In genomic region chr20:54499111-54499510, GRCh38 we compare ENCODE assay signal across 28 cellular contexts. TPM values are rescaled to one million over a fixed set of nuclear protein-coding genes. Genes with fewer than 3 reads are reported as not detected.
"Had no signal": no experiment of that assay in that cellular context is flagged by ENCODE, and none has a peak within 500 bp of the region (broad histone marks: within the 10 kb centered on the region; RNA-seq: fewer than 3 reads in every experiment).

No MANE protein-coding gene starts in this region.

- H3K9me3 Mint-ChIP-seq: dendritic cell treated with granulocyte-macrophage colony-stimulating factor and Interleukin-4, amounts not matched to agents 40 ng/mL and 50 ng/mL, for 4 days; effector memory CD8-positive, alpha-beta T cell; endodermal cell; mesothelial cell of epicardium had no signal

- H3K27ac Mint-ChIP-seq: dendritic cell treated with granulocyte-macrophage colony-stimulating factor and Interleukin-4, amounts not matched to agents 40 ng/mL and 50 ng/mL, for 4 days; effector memory CD8-positive, alpha-beta T cell; endodermal cell; mesothelial cell of epicardium had no signal

- ATAC-seq: effector memory CD8-positive, alpha-beta T cell; esophagus mucosa; gastrocnemius medialis; heart right ventricle; left cardiac atrium; left lung; left ventricle myocardium superior; lower lobe of right lung; mucosa of descending colon had no signal

- H3K27me3 ChIP-seq: colonic mucosa, esophagus squamous epithelium, gastrocnemius medialis, heart right ventricle, left lung had no signal

- H3K4me1 ChIP-seq: colonic mucosa, esophagus squamous epithelium, lower lobe of right lung had no signal

- H3K4me3 ChIP-seq: colonic mucosa, esophagus squamous epithelium, gastrocnemius medialis, heart right ventricle, left lung, lower lobe of right lung, mucosa of descending colon had no signal

- H3K36me3 Mint-ChIP-seq: mesothelial cell of epicardium, naive B cell had no signal

- H3K4me3 Mint-ChIP-seq: dendritic cell treated with granulocyte-macrophage colony-stimulating factor and Interleukin-4, amounts not matched to agents 40 ng/mL and 50 ng/mL, for 4 days; effector memory CD8-positive, alpha-beta T cell; endodermal cell; mesothelial cell of epicardium; naive B cell had no signal

- DNase-seq: colonic mucosa; cortex of kidney; effector CD8-positive, alpha-beta T cell; effector memory CD8-positive, alpha-beta T cell; endodermal cell; erythroblast; esophagus squamous epithelium; foreskin melanocyte; gastrocnemius medialis; glutamatergic neuron; head of caudate nucleus; heart right ventricle; hippocampal formation; left cardiac atrium; left lung; left ventricle myocardium superior; lower lobe of right lung; mesenchymal stem cell; mucosa of descending colon; naive B cell had no signal

- H3K4me1 Mint-ChIP-seq: endodermal cell, mesothelial cell of epicardium, naive B cell had no signal

- H3K9me3 ChIP-seq: colonic mucosa, esophagus squamous epithelium, gastrocnemius medialis, heart right ventricle, left lung, lower lobe of right lung, mucosa of descending colon had no signal

- H3K27ac ChIP-seq: colonic mucosa, epithelial cell of prostate, esophagus squamous epithelium, gastrocnemius medialis, heart right ventricle, left lung, lower lobe of right lung had no signal

- H3K36me3 ChIP-seq: colonic mucosa, esophagus squamous epithelium, gastrocnemius medialis, heart right ventricle, left lung, lower lobe of right lung had no signal

- H3K27me3 Mint-ChIP-seq: effector memory CD8-positive, alpha-beta T cell had no signal

- FAIRE-seq: endometrium, islet of Langerhans, keratinocyte had no signal

RNA-seq across cellular contexts. Expression of gene DOK5, which starts 23.7 kb away (rescaled TPM):
- total RNA-seq: dermis microvascular lymphatic vessel endothelial cell had no signal
- polyA plus RNA-seq: keratinocyte had no signal
